Comparison of ENCODE assay signal across 23 cellular contexts in the genomic region with DNA sequence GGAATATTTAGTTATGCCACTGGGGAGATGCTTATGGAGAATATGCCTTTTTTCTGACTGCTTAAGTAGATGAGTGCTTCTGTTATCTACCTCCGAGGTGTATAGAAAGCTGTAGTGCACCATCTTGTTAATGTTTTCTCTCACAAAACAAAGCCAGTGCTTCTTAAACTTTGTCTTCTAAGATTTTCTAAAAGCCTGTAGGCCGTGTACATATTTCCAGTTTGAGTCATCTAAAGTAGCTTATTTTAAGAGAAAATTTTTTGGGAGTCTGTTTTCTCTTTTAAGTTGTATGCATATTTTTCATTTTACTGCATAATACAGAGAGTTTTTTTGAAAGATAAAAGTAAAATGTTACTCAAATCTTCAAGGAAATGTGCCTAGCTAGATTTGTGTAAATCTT.
A peak's percentile ranks its signal among the peaks of the same experiment; 100 is the strongest.
DNase-seq lines count a peak whose midpoint lies in the region; ATAC-seq and TF ChIP-seq lines count a peak whose summit lies in the region.
"Had no signal": no experiment of that assay in that cellular context is flagged by ENCODE, and none has a peak within 500 bp of the region (broad histone marks: within the 10 kb centered on the region; RNA-seq: fewer than 3 reads in every experiment).

No MANE protein-coding gene starts in this region.

- no peaks in the 10 kb centered on the region for H3K36me3 ChIP-seq in fibroblast of lung (ENCODE audit: control insufficient read depth, insufficient read depth, low read length)
- H3K36me3 ChIP-seq in smooth muscle cell (ENCODE audit: low read depth): no peaks in the 10 kb centered on the region
- H3K36me3 ChIP-seq: HAP-1, MG63, neural progenitor cell, upper lobe of left lung had no signal

- peak; percentile 80 for DNase-seq in EH (ENCODE audit: low read depth)
- DNase-seq in RPMI7951 (ENCODE audit: low read depth): peak; percentile 4
- DNase-seq in fibroblast of lung (ENCODE audit: low read depth in 2 of 2): peak; percentile 1 to 51
- DNase-seq in smooth muscle cell (lab: John Stamatoyannopoulos, UW; ENCODE audit: unreplicated experiment): no peak
- DNase-seq in anterior cingulate cortex (lab: John Stamatoyannopoulos, UW): no peak
- DNase-seq: activated CD8-positive, alpha-beta memory T cell treated with anti-CD3 and anti-CD28 coated beads for 24 hours; activated effector memory CD4-positive, alpha-beta T cell treated with Interleukin-2 at 50 U/mL for 16 hours; AML-193; CD8-positive, alpha-beta memory T cell; effector CD4-positive, alpha-beta T cell; foreskin melanocyte; KBM-7; MG63; NCI-H774; stimulated activated CD4-positive, alpha-beta T cell treated with anti-CD3 and anti-CD28 coated beads, Interleukin-4, amount 100 ng/mL, for 4 hours; stimulated activated naive B cell treated with anti-CD40 and anti-IgM and Interleukin-4, amounts not matched to agents 10 μg/mL and 1 μg/mL and 100 μg/mL, for 72 hours; upper lobe of left lung had no signal

- H3K4me2 ChIP-seq in fibroblast of lung (ENCODE audit: extremely low read depth, insufficient read depth, low read length) (no peak overlapping the region), smooth muscle cell (peak overlapping the region; percentile 68)
- H3K4me2 ChIP-seq: neural progenitor cell had no signal

- H3K27me3 ChIP-seq in fibroblast of lung (ENCODE audit: control insufficient read depth, insufficient read depth, low read length) (no peaks in the 10 kb centered on the region), smooth muscle cell (ENCODE audit: low read depth) (no peaks in the 10 kb centered on the region)
- H3K27me3 ChIP-seq: MG63, neural progenitor cell, upper lobe of left lung had no signal

- H3K9me3 ChIP-seq in fibroblast of lung (ENCODE audit: control insufficient read depth, insufficient read depth, low read depth, low read length) (no peaks in the 10 kb centered on the region), smooth muscle cell (replicated peaks; ENCODE audit: low read depth) (no peaks in the 10 kb centered on the region)
- H3K9me3 ChIP-seq: HAP-1, MG63, upper lobe of left lung had no signal

- H4K20me1 ChIP-seq in fibroblast of lung (ENCODE audit: control insufficient read depth, extremely low read depth, insufficient read depth, low read length) (no peaks in the 10 kb centered on the region), smooth muscle cell (ENCODE audit: low read depth) (no peaks in the 10 kb centered on the region)

- H3K4me3 ChIP-seq in fibroblast of lung (replicated peaks in 1 of 4; ENCODE audit: control extremely low read depth in 1 of 4, insufficient read depth in 1 of 4, low read depth in 3 of 4, low read length in 4 of 4): no peak overlapping the region
- H3K4me3 ChIP-seq in smooth muscle cell: no peak overlapping the region
- H3K4me3 ChIP-seq: HAP-1, MG63, neural progenitor cell, upper lobe of left lung had no signal

- 18% methylated on average over 2 of the region's 2 CpGs for WGBS in smooth muscle cell (ENCODE audit: low lambda C conversion rate)

- H3K4me1 ChIP-seq in fibroblast of lung (ENCODE audit: control insufficient read depth, extremely low read depth, insufficient read depth, low read length): no peaks in the 10 kb centered on the region
- H3K4me1 ChIP-seq in smooth muscle cell (ENCODE audit: low read depth): peaks cover 9% of the 10 kb centered on the region
- H3K4me1 ChIP-seq: neural progenitor cell, upper lobe of left lung had no signal

- H3F3A ChIP-seq in smooth muscle cell (ENCODE audit: low read depth): peaks cover 7% of the 10 kb centered on the region

- H3K27ac ChIP-seq in fibroblast of lung (ENCODE audit: insufficient read depth, low read length): no peak overlapping the region
- peak overlapping the region; percentile 69 for H3K27ac ChIP-seq in smooth muscle cell (ENCODE audit: low read depth)
- H3K27ac ChIP-seq: epithelial cell of prostate, neural progenitor cell, upper lobe of left lung had no signal

- H3K9ac ChIP-seq in fibroblast of lung (ENCODE audit: insufficient read depth, low read length) (no peak overlapping the region), smooth muscle cell (ENCODE audit: low read depth) (no peak overlapping the region)
- H3K9ac ChIP-seq: neural progenitor cell had no signal

- ATAC-seq in GM18520 (IDR thresholded peaks at IDR 0.05; ENCODE audit: unreplicated experiment) (no peak), GM21717 (IDR thresholded peaks at IDR 0.05; ENCODE audit: unreplicated experiment) (no peak)
- ATAC-seq: sciatic nerve; stimulated activated naive B cell treated with anti-CD40 and anti-IgM and Interleukin-4, amounts not matched to agents 10 μg/mL and 1 μg/mL and 100 μg/mL, for 72 hours had no signal

- no peaks in the 10 kb centered on the region for H3K79me2 ChIP-seq in fibroblast of lung (ENCODE audit: control insufficient read depth, insufficient read depth, low read length)
- H3K79me2 ChIP-seq in smooth muscle cell (ENCODE audit: low read depth): no peaks in the 10 kb centered on the region

- H2AFZ ChIP-seq in fibroblast of lung (ENCODE audit: low read length) (no peak overlapping the region), smooth muscle cell (ENCODE audit: low read depth) (peak overlapping the region; percentile 62)
- H2AFZ ChIP-seq: neural progenitor cell had no signal

- TF ChIP-seq CTCF in fibroblast of lung (conservative IDR thresholded peaks at IDR 0.05 in 1 of 2, IDR thresholded peaks at IDR 0.05 in 1 of 2; ENCODE audit: low read depth in 1 of 2, low read length in 2 of 2): no peak
- no peak for TF ChIP-seq CTCF in smooth muscle cell (IDR thresholded peaks at IDR 0.05; ENCODE audit: borderline replicate concordance, insufficient read depth, poor library complexity, severe bottlenecking)

Comparison
In these comparisons a context has a peak if more than half of its experiments do, and no peak if none do; other contexts are left out.
1. DNase-seq: peak in EH (single experiment), RPMI7951 (single experiment) and fibroblast of lung (2 of 2); none in smooth muscle cell (single experiment) and anterior cingulate cortex (0 of 58).